ENCODE assay signal across 1 cellular context in the genomic region with DNA sequence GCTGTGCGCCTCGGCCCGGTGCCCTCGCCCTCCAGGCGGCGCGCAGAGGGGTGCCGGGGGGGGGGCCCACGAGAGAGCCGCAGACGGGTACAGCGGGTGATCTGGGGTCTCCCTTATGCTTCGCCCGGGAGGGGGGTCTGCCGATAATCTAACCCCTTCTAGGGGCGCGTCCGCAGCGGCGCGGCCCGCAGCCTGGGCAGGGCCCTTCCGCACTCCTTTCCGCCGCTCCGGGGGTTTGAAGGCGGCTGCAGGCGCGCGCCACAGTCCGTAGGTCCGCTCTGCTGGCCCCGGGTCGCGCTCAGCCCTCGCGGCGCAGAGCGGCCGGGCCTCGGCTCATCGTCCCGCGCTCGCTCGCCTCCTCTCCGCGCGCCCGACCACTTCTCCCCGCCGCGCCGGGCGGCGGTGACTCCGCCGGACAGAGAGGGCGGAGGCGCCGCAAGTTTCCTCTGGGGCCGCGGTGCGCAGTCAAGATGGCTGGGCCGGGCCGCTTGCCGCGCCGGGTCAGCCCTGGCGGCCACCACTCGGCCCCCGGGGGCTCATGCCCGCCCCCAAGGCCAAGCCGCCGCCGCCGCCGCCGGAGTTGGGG.
TF ChIP-seq lines count a peak whose summit lies in the region.

No MANE protein-coding gene starts in this region.

TF ChIP-seq in H1, 55 proteins besides CTCF, POLR2A, EP300 and RAD21 (continued from another document):
- TF ChIP-seq EZH2 (IDR thresholded peaks at IDR 0.05; ENCODE audit: low read depth, low read length, severe bottlenecking): peak; percentile 23
- no peak for TF ChIP-seq BACH1 (IDR thresholded peaks at IDR 0.05; ENCODE audit: low read length)
